Comparison of ENCODE assay signal across 22 cellular contexts in the genomic region with DNA sequence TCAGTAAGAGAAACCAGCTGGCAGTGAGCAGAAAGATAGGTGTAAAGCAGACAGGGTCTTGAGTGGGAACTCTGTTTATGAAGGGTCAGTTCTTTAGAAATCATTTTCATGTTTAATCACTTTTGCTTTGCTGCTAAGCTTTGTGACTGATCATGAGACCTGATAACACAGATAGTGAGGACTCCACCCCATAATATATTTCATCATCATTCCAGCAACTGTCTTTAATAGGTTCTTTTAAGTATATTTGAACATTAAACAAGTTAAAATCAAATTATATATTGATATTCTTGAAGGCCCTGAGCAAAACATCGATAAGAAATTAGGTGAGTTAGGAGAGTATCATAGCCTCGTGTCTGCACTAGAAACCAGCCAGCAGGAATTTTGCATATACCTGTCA. TPM values are rescaled to one million over a fixed set of nuclear protein-coding genes. Genes with fewer than 3 reads are reported as not detected.
A peak's percentile ranks its signal among the peaks of the same experiment; 100 is the strongest.
DNase-seq lines count a peak whose midpoint lies in the region; ATAC-seq, FAIRE-seq and TF ChIP-seq lines count a peak whose summit lies in the region.
"Had no signal": no experiment of that assay in that cellular context is flagged by ENCODE, and none has a peak within 500 bp of the region (broad histone marks: within the 10 kb centered on the region; RNA-seq: fewer than 3 reads in every experiment).

No MANE protein-coding gene starts in this region.

- H3K4me3 ChIP-seq in A549 (no peak overlapping the region), K562 (no peak overlapping the region), thyroid gland (replicated peaks in 1 of 3) (no peak overlapping the region)
- H3K4me3 ChIP-seq: BLaER1 treated with 17β-estradiol and CSF1 and Interleukin-3, amounts not matched to agents 10 nM and 100 nM; GM12878; GM23338 had no signal

- no peak overlapping the region for H3K27ac Mint-ChIP-seq in stimulated activated memory B cell treated with anti-CD40 and anti-IgM and Interleukin-4, amounts not matched to agents 10 μg/mL and 1 μg/mL and 100 μg/mL, for 72 hours
- H3K27ac Mint-ChIP-seq: B cell; CD8-positive, alpha-beta T cell; GM23338 had no signal

- no peaks in the 10 kb centered on the region for H3K27me3 Mint-ChIP-seq in stimulated activated memory B cell treated with anti-CD40 and anti-IgM and Interleukin-4, amounts not matched to agents 10 μg/mL and 1 μg/mL and 100 μg/mL, for 72 hours
- H3K27me3 Mint-ChIP-seq: B cell had no signal

- no peak overlapping the region for H3K4me3 Mint-ChIP-seq in stimulated activated memory B cell treated with anti-CD40 and anti-IgM and Interleukin-4, amounts not matched to agents 10 μg/mL and 1 μg/mL and 100 μg/mL, for 72 hours
- H3K4me3 Mint-ChIP-seq: B cell; CD8-positive, alpha-beta T cell; GM23338 had no signal

- intact Hi-C loops in K562 (cut with micrococcal nuclease) = no loop called here
- intact Hi-C loops in thyroid gland (cut with DNase I) = no loop called here

- H3K4me1 Mint-ChIP-seq in stimulated activated memory B cell treated with anti-CD40 and anti-IgM and Interleukin-4, amounts not matched to agents 10 μg/mL and 1 μg/mL and 100 μg/mL, for 72 hours = no peaks in the 10 kb centered on the region
- H3K4me1 Mint-ChIP-seq: GM23338 had no signal

- TF ChIP-seq EP300 in A549 (IDR thresholded peaks at IDR 0.05) (no peak), K562 (IDR thresholded peaks at IDR 0.05; ENCODE audit: low read length) (no peak)

- BruUV-seq in K562 (replicated peaks; lab: Mats Ljungman, UMichigan) = no TSS peak

- no peak for ATAC-seq in A549
- ATAC-seq in K562 = no peak
- ATAC-seq in stimulated activated memory B cell treated with anti-CD40 and anti-IgM and Interleukin-4, amounts not matched to agents 10 μg/mL and 1 μg/mL and 100 μg/mL, for 72 hours = no peak
- ATAC-seq: CD8-positive, alpha-beta T cell; GM12878; GM23338; HCT116 had no signal

- no peak overlapping the region for H2AFZ ChIP-seq in K562 (ENCODE audit: low read depth, low read length)
- H2AFZ ChIP-seq: GM23338 had no signal

- POLR2A ChIA-PET in A549 (lab: Yijun Ruan, JAX) (no interaction called here), K562 (lab: Yijun Ruan, JAX) (interaction anchor here (0.6 kb wide), 1 partner anchor 73 kb away, joined by 3 read pairs; no protein-coding TSS in a partner anchor), HEK293T (lab: Yijun Ruan, JAX) (no interaction called here)

- TF ChIP-seq POLR2A in A549 (IDR thresholded peaks at IDR 0.05; ENCODE audit: low read length) (no peak), K562 (conservative IDR thresholded peaks at IDR 0.05) (no peak), erythroblast (IDR thresholded peaks at IDR 0.05; ENCODE audit: low read length) (no peak), thyroid gland (IDR thresholded peaks at IDR 0.05) (no peak)

- no peak overlapping the region for H3K4me2 ChIP-seq in A549
- H3K4me2 ChIP-seq in K562 (ENCODE audit: insufficient read depth, low read length) = no peak overlapping the region
- H3K4me2 ChIP-seq: BLaER1 treated with 17β-estradiol and CSF1 and Interleukin-3, amounts not matched to agents 10 nM and 100 nM; GM23338 had no signal

- no peaks in the 10 kb centered on the region for H4K20me1 ChIP-seq in K562 (replicated peaks; ENCODE audit: control insufficient read depth, insufficient read depth, low read length)

- WGBS in A549 (ENCODE audit: missing lambda C conversion rate) = 89% methylated on average over 2 of the region's 2 CpGs
- 93% methylated on average over 2 of the region's 2 CpGs for WGBS in K562 (ENCODE audit: insufficient coverage, low coverage, missing lambda C conversion rate)
- 95 to 97% methylated on average over 2 of the region's 2 CpGs for WGBS in thyroid gland, 2 donors

- in situ Hi-C loops in K562 (cut with MboI) = no loop called here

- TF ChIP-seq CTCF in A549 (IDR thresholded peaks at IDR 0.05) (no peak), K562 (IDR thresholded peaks at IDR 0.05 in 2 of 3, conservative IDR thresholded peaks at IDR 0.05 in 1 of 3; ENCODE audit: insufficient read depth in 2 of 3, low read depth in 1 of 3, low read length in 3 of 3) (no peak), thyroid gland (IDR thresholded peaks at IDR 0.05) (no peak)

- H3K27me3 ChIP-seq in K562 (ENCODE audit: control insufficient read depth in 2 of 2, insufficient read depth in 2 of 2, low read length in 2 of 2) = no peaks in the 10 kb centered on the region
- H3K27me3 ChIP-seq in thyroid gland = no peaks in the 10 kb centered on the region
- H3K27me3 ChIP-seq: BLaER1 treated with 17β-estradiol and CSF1 and Interleukin-3, amounts not matched to agents 10 nM and 100 nM had no signal

- no peak for TF ChIP-seq RAD21 in A549 (conservative IDR thresholded peaks at IDR 0.05 in 1 of 2, IDR thresholded peaks at IDR 0.05 in 1 of 2)
- TF ChIP-seq RAD21 in K562 (CRISPR knock-in tag; conservative IDR thresholded peaks at IDR 0.05 in 1 of 2, IDR thresholded peaks at IDR 0.05 in 1 of 2) = no peak

- no peak overlapping the region for H3K27ac ChIP-seq in A549
- no peak overlapping the region for H3K27ac ChIP-seq in K562 (ENCODE audit: extremely low read depth, low read depth, low read length)
- peak overlapping the region in 2 of 3 donors; percentile 94 to 95 for H3K27ac ChIP-seq in thyroid gland
- H3K27ac ChIP-seq: BLaER1 treated with 17β-estradiol and CSF1 and Interleukin-3, amounts not matched to agents 10 nM and 100 nM had no signal

- no peak for DNase-seq in A549 (ENCODE audit: low read depth in 1 of 2, low spot score in 1 of 2)
- no peak for DNase-seq in K562 (ENCODE audit: extremely low read depth in 1 of 4, low spot score in 3 of 4)
- DNase-seq in erythroblast (lab: John Stamatoyannopoulos, UW) = peak; percentile 58 to 68
- DNase-seq in thyroid gland = no peak
- DNase-seq in HEK293T (ENCODE audit: extremely low spot score) = no peak
- no peak for DNase-seq in activated naive CD4-positive, alpha-beta T cell treated with Interleukin-2 at 50 U/mL for 16 hours
- DNase-seq: 8988T; Calu3; CD8-positive, alpha-beta T cell; DMS53; DND-41; EL; IMR-90 had no signal

- H3K9me3 Mint-ChIP-seq in stimulated activated memory B cell treated with anti-CD40 and anti-IgM and Interleukin-4, amounts not matched to agents 10 μg/mL and 1 μg/mL and 100 μg/mL, for 72 hours = no peaks in the 10 kb centered on the region
- H3K9me3 Mint-ChIP-seq: CD8-positive, alpha-beta T cell; GM23338 had no signal

- H3K36me3 ChIP-seq in K562 (ENCODE audit: control insufficient read depth, insufficient read depth, low read length) (peaks cover 72% of the 10 kb centered on the region), thyroid gland (peaks cover 26 to 31% of the 10 kb centered on the region in 2 donors)

- no peaks in the 10 kb centered on the region for H3K9me3 ChIP-seq in A549
- no peaks in the 10 kb centered on the region for H3K9me3 ChIP-seq in K562 (replicated peaks; ENCODE audit: control insufficient read depth, insufficient read depth, low read depth, low read length)
- H3K9me3 ChIP-seq in thyroid gland = no peaks in the 10 kb centered on the region
- H3K9me3 ChIP-seq: BLaER1 treated with 17β-estradiol and CSF1 and Interleukin-3, amounts not matched to agents 10 nM and 100 nM had no signal

- CTCF ChIA-PET in A549 (lab: Yijun Ruan, JAX) = interaction anchor here (0.7 kb wide), 1 partner anchor 36 kb away, joined by 3 read pairs; no protein-coding TSS in a partner anchor
- CTCF ChIA-PET in K562 (lab: Yijun Ruan, JAX; ENCODE audit: low intra/inter-chr PET ratio) = no interaction called here
- CTCF ChIA-PET in HEK293T (lab: Yijun Ruan, JAX) = no interaction called here

- H3K9me1 ChIP-seq in K562 (ENCODE audit: control insufficient read depth, insufficient read depth, low read length) = no peaks in the 10 kb centered on the region

- H3K79me2 ChIP-seq in K562 (ENCODE audit: control insufficient read depth, insufficient read depth, low read length) = no peaks in the 10 kb centered on the region

- FAIRE-seq in A549 (lab: Jason Lieb, UNC) = peak; percentile 7
- no peak for FAIRE-seq in K562 (lab: Jason Lieb, UNC)
- FAIRE-seq: GM12878, GM19239, H54, HTR-8/SVneo had no signal

- H3K4me1 ChIP-seq in A549 (peaks cover 15% of the 10 kb centered on the region; the same call in 2 of the 3 replicates), K562 (replicated peaks in 1 of 2; ENCODE audit: control insufficient read depth in 2 of 2, insufficient read depth in 2 of 2, low read length in 2 of 2) (peaks cover 0 to 11% of the 10 kb centered on the region in 2 experiments; a peak in 1 of 5 replicates), thyroid gland (peaks cover 26 to 39% of the 10 kb centered on the region in 2 donors)

- no peak overlapping the region for H3K9ac ChIP-seq in K562 (ENCODE audit: insufficient read depth in 1 of 2, low read depth in 2 of 2, low read length in 2 of 2)
- H3K9ac ChIP-seq: BLaER1 treated with 17β-estradiol and CSF1 and Interleukin-3, amounts not matched to agents 10 nM and 100 nM had no signal

- peaks cover 38% of the 10 kb centered on the region for H3K36me3 Mint-ChIP-seq in stimulated activated memory B cell treated with anti-CD40 and anti-IgM and Interleukin-4, amounts not matched to agents 10 μg/mL and 1 μg/mL and 100 μg/mL, for 72 hours

RNA-seq across cellular contexts. Expression of a gene that starts 31.7 kb away (rescaled TPM):
- polyA plus RNA-seq in A549 (2011; rRNA removed) (161 and 173 TPM in 2 replicates), A549 (2017; fragmentation: RNase III; extraction: RNeasy Plus Mini Kit Qiagen cat#74134 plus additional on column Dnase treatment) (93.1 to 102 TPM (median 95.4 TPM) in 3 replicates), K562 (2011; rRNA removed) (109 and 126 TPM in 2 replicates), K562 (2014; fragmentation: Illumina TruSeq; extraction: Trizol) (77.3 and 92.0 TPM in 2 replicates), K562 (2014; fragmentation: Nextera tagmentation; extraction: Ambion mirVana) (100 to 1,000 TPM; 198 to 199 TPM), K562 (2014; rRNA removed) (84.6 and 94.9 TPM in 2 replicates)
- polyA plus RNA-seq in A549 (2012; cell fraction: cytosol; rRNA removed) = 68.9 and 79.4 TPM in 2 replicates
- 48.4 and 94.9 TPM in 2 replicates for polyA plus RNA-seq in A549 (2012; cell fraction: nucleus; rRNA removed)
- 136 and 140 TPM in 2 replicates for polyA minus RNA-seq in A549 (2011; rRNA and poly(A)+ RNA removed)
- 78.9 and 152 TPM in 2 replicates for total RNA-seq in K562 (2011; cell fraction: chromatin; rRNA removed; ENCODE audit: low replicate concordance)
- total RNA-seq in K562 (2011; cell fraction: nucleolus; rRNA removed) = 49.4 and 56.5 TPM in 2 replicates
- 97.7 and 134 TPM in 2 replicates for total RNA-seq in K562 (2011; cell fraction: nucleoplasm; rRNA removed)
- total RNA-seq in K562 (2014; rRNA removed) (67.3 and 71.4 TPM in 2 replicates), K562 (2014; rRNA removed; fragmentation: Illumina TruSeq; extraction: Trizol) (103 and 109 TPM in 2 replicates), K562 (2015; rRNA removed; fragmentation: Illumina TruSeq; extraction: Trizol) (86.8 and 93.1 TPM in 2 replicates), K562 (2021) (100 and 109 TPM in 2 replicates), thyroid gland (100 to 1,000 TPM; 127 to 200 (median 184) TPM)
- polyA plus RNA-seq in K562 (2011; cell fraction: cytosol; rRNA removed) = 66.1 and 128 TPM in 2 replicates
- polyA plus RNA-seq in K562 (2011; cell fraction: nucleus; rRNA removed) = 67.1 and 91.6 TPM in 2 replicates
- polyA plus RNA-seq in K562 (2012) = 85.6 and 104 TPM in 2 replicates
- 189 and 209 TPM in 2 replicates for polyA minus RNA-seq in K562 (2011; rRNA and poly(A)+ RNA removed)
- 50.2 and 61.6 TPM in 2 replicates for polyA minus RNA-seq in K562 (2011; cell fraction: cytosol; rRNA and poly(A)+ RNA removed)
- 29.5 and 56.9 TPM in 2 replicates for polyA minus RNA-seq in K562 (2011; cell fraction: nucleus; rRNA and poly(A)+ RNA removed)

RNA-seq across cellular contexts. Expression of a gene that starts 32.1 kb away (rescaled TPM):
- polyA plus RNA-seq in A549 (2011; rRNA removed) = 161 and 174 TPM in 2 replicates
- polyA plus RNA-seq in A549 (2012; cell fraction: cytosol; rRNA removed) = 57.5 and 58.9 TPM in 2 replicates
- 53.6 and 79.3 TPM in 2 replicates for polyA plus RNA-seq in A549 (2012; cell fraction: nucleus; rRNA removed)
- polyA plus RNA-seq in A549 (2017; fragmentation: RNase III; extraction: RNeasy Plus Mini Kit Qiagen cat#74134 plus additional on column Dnase treatment) = 122 to 123 TPM (median 122 TPM) in 3 replicates
- polyA minus RNA-seq in A549 (2011; rRNA and poly(A)+ RNA removed) = 163 and 188 TPM in 2 replicates
- 66.4 and 94.3 TPM in 2 replicates for total RNA-seq in K562 (2011; cell fraction: chromatin; rRNA removed; ENCODE audit: low replicate concordance)
- total RNA-seq in K562 (2011; cell fraction: nucleolus; rRNA removed) = 54.4 and 55.7 TPM in 2 replicates
- 67.3 and 77.3 TPM in 2 replicates for total RNA-seq in K562 (2011; cell fraction: nucleoplasm; rRNA removed)
- total RNA-seq in K562 (2014; rRNA removed) = 187 and 203 TPM in 2 replicates
- 207 and 219 TPM in 2 replicates for total RNA-seq in K562 (2014; rRNA removed; fragmentation: Illumina TruSeq; extraction: Trizol)
- 195 and 202 TPM in 2 replicates for total RNA-seq in K562 (2015; rRNA removed; fragmentation: Illumina TruSeq; extraction: Trizol)
- total RNA-seq in K562 (2021) = 186 and 196 TPM in 2 replicates
- 183 and 214 TPM in 2 replicates for polyA plus RNA-seq in K562 (2011; rRNA removed)
- polyA plus RNA-seq in K562 (2011; cell fraction: cytosol; rRNA removed) = 99.3 and 152 TPM in 2 replicates
- polyA plus RNA-seq in K562 (2011; cell fraction: nucleus; rRNA removed) = 83.4 and 104 TPM in 2 replicates
- 174 and 251 TPM in 2 replicates for polyA plus RNA-seq in K562 (2012)
- polyA plus RNA-seq in K562 (2014; fragmentation: Illumina TruSeq; extraction: Trizol) = 224 and 246 TPM in 2 replicates
- polyA plus RNA-seq in K562 (2014; fragmentation: Nextera tagmentation; extraction: Ambion mirVana) = 100 to 1,000 TPM; 152 to 326 TPM
- 140 and 145 TPM in 2 replicates for polyA plus RNA-seq in K562 (2014; rRNA removed)
- 329 and 345 TPM in 2 replicates for polyA minus RNA-seq in K562 (2011; rRNA and poly(A)+ RNA removed)
- polyA minus RNA-seq in K562 (2011; cell fraction: cytosol; rRNA and poly(A)+ RNA removed) = 151 and 156 TPM in 2 replicates
- 31.8 and 68.9 TPM in 2 replicates for polyA minus RNA-seq in K562 (2011; cell fraction: nucleus; rRNA and poly(A)+ RNA removed)
- 100 to 1,000 TPM; 113 to 149 (median 140) TPM for total RNA-seq in thyroid gland

Comparison
In these comparisons a context has a peak if more than half of its experiments do, and no peak if none do; other contexts are left out.
1. DNase-seq: peak in erythroblast (2 of 2); none in A549 (0 of 2), K562 (0 of 4), thyroid gland (0 of 2), HEK293T (single experiment) and activated naive CD4-positive, alpha-beta T cell treated with Interleukin-2 at 50 U/mL for 16 hours (single experiment).
2. H3K27ac ChIP-seq: peak in thyroid gland (2 of 3); none in A549 (0 of 2) and K562 (single experiment).